9 cellular contexts compared by ENCODE assay signal in the genomic region with DNA sequence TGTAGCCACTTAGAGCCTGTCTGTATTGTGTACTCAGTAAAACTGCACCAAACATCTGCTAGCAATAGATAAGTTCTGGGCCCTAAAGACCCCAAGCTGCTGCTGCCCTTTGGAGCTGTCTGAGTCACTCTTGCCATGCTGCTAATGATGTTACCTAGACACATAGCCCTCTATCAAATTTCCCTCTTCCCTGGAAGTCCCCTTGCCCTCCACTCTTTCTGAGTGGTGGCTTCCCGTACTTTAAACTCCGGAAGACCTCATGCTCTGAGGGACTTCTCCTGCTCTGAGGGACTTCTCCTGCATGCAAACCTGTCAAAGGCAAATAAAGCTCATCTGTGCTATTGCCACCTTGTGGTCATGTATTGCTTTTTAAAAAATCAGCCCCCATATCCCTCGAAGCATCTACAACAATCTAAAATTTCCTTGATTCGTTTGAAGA. TPM values are rescaled to one million over a fixed set of nuclear protein-coding genes. Genes with fewer than 3 reads are reported as not detected.
DNase-seq lines count a peak whose midpoint lies in the region; ATAC-seq, FAIRE-seq and TF ChIP-seq lines count a peak whose summit lies in the region.
"Had no signal": no experiment of that assay in that cellular context is flagged by ENCODE, and none has a peak within 500 bp of the region (broad histone marks: within the 10 kb centered on the region; RNA-seq: fewer than 3 reads in every experiment).

No MANE protein-coding gene starts in this region.

- H3K4me3 ChIP-seq in WERI-Rb-1 (ENCODE audit: low read depth, low read length) (no peak overlapping the region), testis (no peak overlapping the region)

- intact Hi-C loops in testis (cut with DNase I; ENCODE audit: low total_unique reads): no loop called here

- 84 to 90% methylated on average over 4 of the region's 4 CpGs for WGBS in testis, 2 donors

- DNase-seq in NCI-H524 (lab: John Stamatoyannopoulos, UW): peak; percentile 22 to 55
- no peak for DNase-seq in NCI-H524 treated with DMSO at 0.1 percent for 48 hours (lab: John Stamatoyannopoulos, UW)
- peak; percentile 9 for DNase-seq in H54 (ENCODE audit: insufficient read length, low spot score)
- peak; percentile 31 for DNase-seq in LHCN-M2 (ENCODE audit: low read depth)
- DNase-seq in WERI-Rb-1: peak; percentile 32
- no peak for DNase-seq in osteocyte (ENCODE audit: extremely low spot score, unreplicated experiment)
- no peak for DNase-seq in naive thymus-derived CD8-positive, alpha-beta T cell
- no peak for DNase-seq in testis

- no peak for TF ChIP-seq POLR2A in H54 (IDR thresholded peaks at IDR 0.05; ENCODE audit: low read depth, low read length)
- no peak for TF ChIP-seq POLR2A in testis (IDR thresholded peaks at IDR 0.05)

- peaks cover 10% of the 10 kb centered on the region for H3K9me3 Mint-ChIP-seq in osteocyte (ENCODE audit: unreplicated experiment)
- no peaks in the 10 kb centered on the region for H3K9me3 Mint-ChIP-seq in naive thymus-derived CD8-positive, alpha-beta T cell

- TF ChIP-seq CTCF in WERI-Rb-1 (IDR thresholded peaks at IDR 0.05; ENCODE audit: low read depth, low read length) (peak; percentile 69), osteocyte (IDR thresholded peaks at IDR 0.05) (peak; percentile 41), testis (IDR thresholded peaks at IDR 0.05) (peak in 1 of 3 experiments; percentile 22)

- no peak overlapping the region for H3K4me3 Mint-ChIP-seq in osteocyte (ENCODE audit: unreplicated experiment)
- H3K4me3 Mint-ChIP-seq in naive thymus-derived CD8-positive, alpha-beta T cell: no peak overlapping the region

- peak; percentile 53 for FAIRE-seq in H54 (lab: Jason Lieb, UNC)
- FAIRE-seq: G401.6 had no signal

- no peak overlapping the region for H3K27ac Mint-ChIP-seq in osteocyte (ENCODE audit: unreplicated experiment)
- H3K27ac Mint-ChIP-seq in naive thymus-derived CD8-positive, alpha-beta T cell: no peak overlapping the region

- H3K27ac ChIP-seq in WERI-Rb-1: no peak overlapping the region
- no peak overlapping the region for H3K27ac ChIP-seq in testis

- H3K27me3 ChIP-seq in WERI-Rb-1 (ENCODE audit: insufficient read depth, low read depth, severe bottlenecking) (no peaks in the 10 kb centered on the region), testis (no peaks in the 10 kb centered on the region)

- POLR2A ChIA-PET in naive thymus-derived CD8-positive, alpha-beta T cell (lab: Charles Lee): no interaction called here

- H3K36me3 ChIP-seq in WERI-Rb-1 (no peaks in the 10 kb centered on the region), testis (ENCODE audit: low read depth, missing control alignments) (no peaks in the 10 kb centered on the region)

- no peaks in the 10 kb centered on the region for H3K4me1 ChIP-seq in testis

- H3K27me3 Mint-ChIP-seq in osteocyte (ENCODE audit: unreplicated experiment): no peaks in the 10 kb centered on the region
- peaks cover 0 to 3% (median 1%) of the 10 kb centered on the region in 5 donors for H3K27me3 Mint-ChIP-seq in naive thymus-derived CD8-positive, alpha-beta T cell

- H3K4me1 Mint-ChIP-seq in osteocyte (ENCODE audit: unreplicated experiment): peaks cover 46% of the 10 kb centered on the region
- H3K4me1 Mint-ChIP-seq in naive thymus-derived CD8-positive, alpha-beta T cell: no peaks in the 10 kb centered on the region

- H3K36me3 Mint-ChIP-seq in osteocyte (ENCODE audit: unreplicated experiment): peaks cover 6% of the 10 kb centered on the region
- H3K36me3 Mint-ChIP-seq in naive thymus-derived CD8-positive, alpha-beta T cell: no peaks in the 10 kb centered on the region

- no peak for ATAC-seq in naive thymus-derived CD8-positive, alpha-beta T cell

- no peaks in the 10 kb centered on the region for H3K9me3 ChIP-seq in WERI-Rb-1 (ENCODE audit: severe bottlenecking)
- H3K9me3 ChIP-seq in testis: no peaks in the 10 kb centered on the region

RNA-seq across cellular contexts. Expression of a gene that starts 34.0 kb away (rescaled TPM):
- total RNA-seq in LHCN-M2 (2014; rRNA removed) (84.4 and 96.6 TPM in 2 replicates), osteocyte (61.1 and 65.5 TPM in 2 replicates), testis (10 to 100 TPM; 39.7 to 54.6 TPM)
- polyA plus RNA-seq in LHCN-M2 (2012): 62.2 TPM
- total RNA-seq in naive thymus-derived CD8-positive, alpha-beta T cell: 10 to 100 TPM; 30.3 to 32.1 TPM
- polyA plus RNA-seq in naive thymus-derived CD8-positive, alpha-beta T cell: 10 to 100 TPM; 34.7 to 44.8 (median 35.7) TPM
- 86.0 TPM for polyA plus RNA-seq in testis (ENCODE audit: insufficient read depth, low read depth, low replicate concordance)

RNA-seq across cellular contexts. Expression of a gene that starts 46.6 kb away (rescaled TPM):
- under 0.01 TPM in 1 of 2 replicates, not detected in the other for total RNA-seq in LHCN-M2 (2014; rRNA removed)
- polyA plus RNA-seq in LHCN-M2 (2012): not detected
- total RNA-seq in osteocyte: not detected in 2 replicates
- under 1 TPM; 0.57 to 0.71 TPM for total RNA-seq in naive thymus-derived CD8-positive, alpha-beta T cell
- polyA plus RNA-seq in naive thymus-derived CD8-positive, alpha-beta T cell: not detected
- total RNA-seq in testis: under 1 TPM; 0.39 to 0.99 TPM
- 1.5 TPM for polyA plus RNA-seq in testis (ENCODE audit: insufficient read depth, low read depth, low replicate concordance)

Comparison
In these comparisons a context has a peak if more than half of its experiments do, and no peak if none do; other contexts are left out.
1. DNase-seq: peak in NCI-H524 (2 of 2), H54 (single experiment), LHCN-M2 (single experiment) and WERI-Rb-1 (single experiment); none in NCI-H524 treated with DMSO at 0.1 percent for 48 hours (single experiment), osteocyte (single experiment), naive thymus-derived CD8-positive, alpha-beta T cell (0 of 10) and testis (single experiment).